Comparison of ENCODE assay signal across 1 cellular context in genomic region chr2:191178806-191179514, GRCh38.
TF ChIP-seq lines count a peak whose summit lies in the region.

No MANE protein-coding gene starts in this region.

TF ChIP-seq in GM23338, 12 proteins besides CTCF, POLR2A, EP300 and RAD21 (continued from another document):
- TF ChIP-seq ZNF462 (CRISPR knock-in tag; IDR thresholded peaks at IDR 0.05) (no peak), JUNB (IDR thresholded peaks at IDR 0.05; ENCODE audit: unreplicated experiment) (no peak), CREB1 (CRISPR knock-in tag; IDR thresholded peaks at IDR 0.05; ENCODE audit: low read depth) (no peak), EZH2phosphoT487 (IDR thresholded peaks at IDR 0.05; ENCODE audit: unreplicated experiment) (no peak)
